ENCODE assay signal across 1 cellular context in genomic region chr19:58392945-58393724, GRCh38.
TF ChIP-seq lines count a peak whose summit lies in the region.

No MANE protein-coding gene starts in this region.

TF ChIP-seq in HepG2, 621 proteins besides CTCF, POLR2A, EP300 and RAD21:
- TF ChIP-seq AGO2 (optimal IDR thresholded peaks at IDR 0.05; ENCODE audit: low read depth, low read length) = peak; percentile 63
- no peak for TF ChIP-seq ZNF749 (CRISPR knock-in tag; IDR thresholded peaks at IDR 0.05; ENCODE audit: borderline replicate concordance)
- TF ChIP-seq NFE2L2 (IDR thresholded peaks at IDR 0.05; ENCODE audit: low read length) = no peak
- no peak for TF ChIP-seq HIC2 (CRISPR knock-in tag; IDR thresholded peaks at IDR 0.05; ENCODE audit: low read depth)
